In the genomic region with DNA sequence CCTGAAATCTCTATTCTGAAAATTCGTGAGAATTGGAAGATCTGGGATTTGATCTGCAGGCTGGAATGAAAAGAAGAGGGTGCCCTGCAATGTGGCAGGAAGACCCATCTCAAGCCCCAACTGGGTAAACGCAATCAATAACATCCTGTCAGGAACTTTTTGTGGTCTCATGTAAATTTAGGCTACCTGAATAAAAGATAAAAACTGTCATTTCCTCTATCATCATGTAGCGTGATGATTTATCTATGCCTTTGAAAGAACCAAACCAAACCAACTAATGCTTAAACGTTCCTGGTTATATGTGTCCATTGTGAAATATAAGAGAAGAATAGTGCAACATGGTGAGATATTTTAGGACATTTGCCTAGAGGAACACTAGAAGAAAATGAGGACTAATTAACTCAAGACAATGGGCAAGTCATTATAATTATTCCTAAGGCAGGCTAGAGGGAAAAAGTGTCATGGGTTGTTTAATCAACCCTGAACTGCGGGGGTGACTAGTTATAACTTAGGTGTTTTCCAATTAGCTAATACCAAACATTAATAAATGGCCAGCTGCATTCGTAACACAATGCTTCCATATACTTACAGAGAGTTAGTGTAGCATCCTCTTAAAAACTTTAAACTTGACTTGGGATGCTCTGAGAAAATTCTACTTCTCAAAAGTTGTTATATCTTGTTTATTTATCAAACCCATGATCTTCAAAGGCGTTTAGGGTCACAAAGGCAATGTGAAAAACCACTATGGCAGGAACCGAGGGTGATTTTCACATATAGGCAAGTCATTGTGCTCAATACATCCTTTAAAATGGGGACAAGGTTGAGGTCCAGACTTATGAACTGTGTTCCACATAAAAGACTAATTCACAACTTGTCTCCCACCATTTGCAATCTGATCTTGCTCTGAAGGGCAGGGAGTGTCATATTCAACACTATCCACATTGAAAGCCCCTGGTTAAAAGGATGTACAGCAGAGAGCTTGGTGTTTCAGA, we compare ENCODE assay signal across 22 cellular contexts. TPM values are rescaled to one million over a fixed set of nuclear protein-coding genes. Genes with fewer than 3 reads are reported as not detected.
DNase-seq lines count a peak whose midpoint lies in the region; ATAC-seq, FAIRE-seq and TF ChIP-seq lines count a peak whose summit lies in the region.
"Had no signal": no experiment of that assay in that cellular context is flagged by ENCODE, and none has a peak within 500 bp of the region (broad histone marks: within the 10 kb centered on the region; RNA-seq: fewer than 3 reads in every experiment).

No MANE protein-coding gene starts in this region.

- peak; percentile 73 to 85 (median 81) for ATAC-seq in T-cell (replicated peaks in 1 of 4)
- ATAC-seq in GM18873 (IDR thresholded peaks at IDR 0.05; ENCODE audit: low FRiP score, unreplicated experiment) = no peak
- ATAC-seq: body of pancreas, heart left ventricle had no signal

- H3K27me3 ChIP-seq in BLaER1 (no peaks in the 10 kb centered on the region), H1 (replicated peaks in 1 of 4; ENCODE audit: control insufficient read depth in 3 of 4, extremely low read depth in 1 of 4, insufficient read depth in 3 of 4, low read length in 3 of 4) (no peaks in the 10 kb centered on the region)
- H3K27me3 ChIP-seq: body of pancreas, colonic mucosa, heart left ventricle, thyroid gland had no signal

- H3K4ac ChIP-seq in H1 (replicated peaks; ENCODE audit: insufficient read length, low read depth, low read length) = no peak overlapping the region

- CTCF ChIA-PET in T-cell (lab: Charles Lee) = no interaction called here
- CTCF ChIA-PET in H1 (lab: Charles Lee; ENCODE audit: partially characterized antibody) = no interaction called here
- CTCF ChIA-PET in RWPE1 (lab: Yijun Ruan, JAX) = no interaction called here

- peak overlapping the region in 1 of 2 donors; percentile 58 for H3K27ac Mint-ChIP-seq in T-cell
- H3K27ac Mint-ChIP-seq: activated naive CD4-positive, alpha-beta T cell treated with anti-CD3 and anti-CD28 coated beads, Interleukin-2, amount 10 ng/mL, durations not matched to agents 7 days and 5 days had no signal

- FAIRE-seq in GM18507 (lab: Jason Lieb, UNC) = peak; percentile 70
- FAIRE-seq in H1 (lab: Jason Lieb, UNC) = no peak
- FAIRE-seq: endothelial cell of umbilical vein had no signal

- no peak overlapping the region for H4K5ac ChIP-seq in H1 (ENCODE audit: insufficient read length, low read depth, low read length)

- TF ChIP-seq POLR2A in H1 (IDR thresholded peaks at IDR 0.05; ENCODE audit: control extremely low read depth in 1 of 2, low read depth in 2 of 2, low read length in 2 of 2) = no peak

- no peaks in the 10 kb centered on the region for H3K36me3 Mint-ChIP-seq in T-cell
- H3K36me3 Mint-ChIP-seq: activated naive CD4-positive, alpha-beta T cell treated with anti-CD3 and anti-CD28 coated beads, Interleukin-2, amount 10 ng/mL, durations not matched to agents 7 days and 5 days had no signal

- H3K4me3 ChIP-seq in BLaER1 (no peak overlapping the region), H1 (ENCODE audit: extremely low read depth in 1 of 4, insufficient read depth in 2 of 4, low read depth in 3 of 4, low read length in 4 of 4) (no peak overlapping the region)
- H3K4me3 ChIP-seq: body of pancreas, colonic mucosa, heart left ventricle, left ventricle myocardium inferior, thyroid gland had no signal

- H3K23me2 ChIP-seq in H1 (ENCODE audit: low read depth, low read length) = peaks cover 4% of the 10 kb centered on the region; the same call in 1 of the 2 replicates

- H2BK5ac ChIP-seq in H1 (ENCODE audit: low read depth, low read length) = no peak overlapping the region

- H3K18ac ChIP-seq in H1 (ENCODE audit: extremely low read depth, low read length) = no peak overlapping the region

- no peak overlapping the region for H4K91ac ChIP-seq in H1 (replicated peaks; ENCODE audit: insufficient read length, low read length)

- H3K9me3 ChIP-seq in BLaER1 (no peaks in the 10 kb centered on the region), H1 (ENCODE audit: insufficient read depth in 2 of 2, low read depth in 1 of 2, low read length in 1 of 2) (no peaks in the 10 kb centered on the region)
- H3K9me3 ChIP-seq: body of pancreas, colonic mucosa, heart left ventricle, left ventricle myocardium inferior, thyroid gland had no signal

- H3K9ac ChIP-seq in BLaER1 (no peak overlapping the region), H1 (replicated peaks in 1 of 4; ENCODE audit: extremely low read depth in 1 of 4, low read depth in 3 of 4, low read length in 3 of 4) (no peak overlapping the region)

- no peak overlapping the region for H3K14ac ChIP-seq in H1 (ENCODE audit: insufficient read length)

- 0 out of 2 replicates have a peak overlapping the region, but pooled peaks have one; percentile 3 for H2AK5ac ChIP-seq in H1 (ENCODE audit: low read depth, low read length)

- no peak overlapping the region for H3K56ac ChIP-seq in H1 (replicated peaks; ENCODE audit: insufficient read length, low read depth, low read length)

- no peak overlapping the region for H4K8ac ChIP-seq in H1 (ENCODE audit: extremely low read depth, insufficient read depth, low read length)

- peaks cover 25 to 28% (median 26%) of the 10 kb centered on the region in 3 donors for H3K4me1 Mint-ChIP-seq in T-cell

- H2BK15ac ChIP-seq in H1 (ENCODE audit: low read length) = no peak overlapping the region

- H2BK120ac ChIP-seq in H1 (replicated peaks; ENCODE audit: low read depth, low read length) = no peak overlapping the region

- no peaks in the 10 kb centered on the region for H3K79me2 ChIP-seq in H1 (ENCODE audit: control insufficient read depth in 1 of 2, insufficient read depth in 2 of 2, low read length in 2 of 2)

- H3K9me3 Mint-ChIP-seq in T-cell = no peaks in the 10 kb centered on the region
- H3K9me3 Mint-ChIP-seq: activated naive CD4-positive, alpha-beta T cell treated with anti-CD3 and anti-CD28 coated beads, Interleukin-2, amount 10 ng/mL, durations not matched to agents 7 days and 5 days had no signal

- H3K27me3 Mint-ChIP-seq in T-cell = no peaks in the 10 kb centered on the region
- H3K27me3 Mint-ChIP-seq: activated naive CD4-positive, alpha-beta T cell treated with anti-CD3 and anti-CD28 coated beads, Interleukin-2, amount 10 ng/mL, durations not matched to agents 7 days and 5 days had no signal

- no peaks in the 10 kb centered on the region for H3K79me1 ChIP-seq in H1 (ENCODE audit: low read depth, low read length)

- H3K4me3 Mint-ChIP-seq in T-cell = peak overlapping the region in 1 of 3 donors; percentile 38
- H3K4me3 Mint-ChIP-seq: activated naive CD4-positive, alpha-beta T cell treated with anti-CD3 and anti-CD28 coated beads, Interleukin-2, amount 10 ng/mL, durations not matched to agents 7 days and 5 days had no signal

- H3K27ac ChIP-seq in BLaER1 (no peak overlapping the region), H1 (ENCODE audit: low read depth, low read length) (no peak overlapping the region), RWPE1 (no peak overlapping the region)
- H3K27ac ChIP-seq: body of pancreas, colonic mucosa, heart left ventricle, left ventricle myocardium inferior, thyroid gland had no signal

- H4K20me1 ChIP-seq in BLaER1 (no peaks in the 10 kb centered on the region), H1 (replicated peaks in 1 of 2; ENCODE audit: control insufficient read depth in 1 of 2, insufficient read depth in 2 of 2, low read length in 2 of 2) (no peaks in the 10 kb centered on the region)

- no peaks in the 10 kb centered on the region for H3K36me3 ChIP-seq in BLaER1
- no peaks in the 10 kb centered on the region for H3K36me3 ChIP-seq in H1 (ENCODE audit: control insufficient read depth in 2 of 4, insufficient read depth in 4 of 4, low read length in 3 of 4)
- H3K36me3 ChIP-seq: colonic mucosa, heart left ventricle, left ventricle myocardium inferior, thyroid gland had no signal

- TF ChIP-seq CTCF in H1 (IDR thresholded peaks at IDR 0.05; ENCODE audit: control extremely low read depth in 1 of 3, insufficient read depth in 1 of 3, low read depth in 1 of 3, low read length in 3 of 3) (no peak), RWPE1 (conservative IDR thresholded peaks at IDR 0.05; ENCODE audit: low read depth) (no peak)

- no peak for TF ChIP-seq EP300 in H1 (IDR thresholded peaks at IDR 0.05; ENCODE audit: borderline replicate concordance in 1 of 2, low read depth in 2 of 2, low read length in 2 of 2)

- no peak for TF ChIP-seq RAD21 in H1 (IDR thresholded peaks at IDR 0.05 in 1 of 2, conservative IDR thresholded peaks at IDR 0.05 in 1 of 2; ENCODE audit: low read depth in 2 of 2, low read length in 2 of 2)

- H2BK20ac ChIP-seq in H1 (ENCODE audit: low read length) = no peak overlapping the region

- H2AFZ ChIP-seq in H1 (ENCODE audit: low read length) = no peak overlapping the region

- POLR2A ChIA-PET in T-cell (lab: Charles Lee) = interaction anchor here in 1 of 2 donors (0.6 kb wide), 1 partner anchor 27 kb away, joined by 7 read pairs; no protein-coding TSS in a partner anchor
- POLR2A ChIA-PET in H1 (lab: Charles Lee; ENCODE audit: partially characterized antibody) = no interaction called here
- POLR2A ChIA-PET in RWPE1 (lab: Yijun Ruan, JAX; ENCODE audit: low non-redundant PET) = no interaction called here

- peaks cover 17% of the 10 kb centered on the region for H3K4me1 ChIP-seq in BLaER1
- no peaks in the 10 kb centered on the region for H3K4me1 ChIP-seq in H1 (replicated peaks in 1 of 4; ENCODE audit: control insufficient read depth in 3 of 4, insufficient read depth in 4 of 4, low read length in 3 of 4)
- H3K4me1 ChIP-seq: body of pancreas, colonic mucosa, thyroid gland had no signal

- H3K23ac ChIP-seq in H1 (ENCODE audit: insufficient read length) = no peak overlapping the region

- WGBS in H1 (ENCODE audit: extremely low coverage in 1 of 2, insufficient coverage in 1 of 2, insufficient read length in 1 of 2, insufficient replicate concordance in 2 of 2, low coverage in 1 of 2, low lambda C conversion rate in 2 of 2, missing lambda C conversion rate in 1 of 2), 2 experiments = 88% methylated on average over 8 of the region's 8 CpGs; no CpG with 5 or more reads in 1 of the 2 experiments

- DNase-seq in GM18507 (ENCODE audit: extremely low spot score, insufficient read length, low read depth) = no peak
- DNase-seq in T-cell = no peak
- no peak for DNase-seq in H1 (ENCODE audit: low read depth in 1 of 2, low spot score in 2 of 2)
- no peak for DNase-seq in stimulated activated naive CD4-positive, alpha-beta T cell treated with Interleukin-2 at 50 U/mL for 16 hours (lab: John Stamatoyannopoulos, UW)
- DNase-seq in RWPE1 (ENCODE audit: low spot score) = no peak
- no peak for DNase-seq in COLO829 (ENCODE audit: low spot score)
- DNase-seq: activated CD4-positive, alpha-beta T cell treated with anti-CD3 and anti-CD28 coated beads for 48 hours; activated naive CD4-positive, alpha-beta T cell treated with anti-CD3 and anti-CD28 coated beads, Interleukin-2, amount 10 ng/mL, durations not matched to agents 7 days and 5 days; body of pancreas; colonic mucosa; DMS79; heart left ventricle; KG1; left ventricle myocardium inferior; NCI-H2029 treated with DMSO at 0.1 percent for 48 hours; NK-92 treated with Interleukin-12 subunit alpha and Interleukin-12 subunit beta, amount 100 ng/mL, for 24 hours; occipital lobe; retina; thyroid gland had no signal

- peak overlapping the region; percentile 32; the same call in 1 of the 2 replicates for H3K4me2 ChIP-seq in BLaER1
- H3K4me2 ChIP-seq in H1 (ENCODE audit: insufficient read depth in 1 of 2, low read depth in 2 of 2, low read length in 2 of 2) = no peak overlapping the region

- H2BK12ac ChIP-seq in H1 (ENCODE audit: low read depth, low read length) = no peak overlapping the region

RNA-seq across cellular contexts. Expression of a gene that starts 48.6 kb away (rescaled TPM):
- total RNA-seq in T-cell = 10 to 100 TPM; 10.5 to 17.5 (median 15.6) TPM
- 27.9 and 29.2 TPM in 2 replicates for total RNA-seq in H1 (2021; fragmentation: NEBNext Ultra II Directional; extraction: Animal tissue kit (Norgen Biotek cat#: 25700))
- polyA plus RNA-seq in H1 (2011; rRNA removed) = 18.7 and 23.7 TPM in 2 replicates
- polyA plus RNA-seq in H1 (2011; cell fraction: cytosol; rRNA removed) = 18.5 TPM
- 14.2 TPM for polyA plus RNA-seq in H1 (2011; cell fraction: nucleus; rRNA removed)
- polyA plus RNA-seq in H1 (2012, experiment 1 of 2) = 12.0 to 16.6 TPM (median 13.3 TPM) in 4 replicates
- polyA plus RNA-seq in H1 (2012, experiment 2 of 2) = 11.2 TPM
- 20.0 TPM for polyA plus RNA-seq in H1 (2013, experiment 1 of 2)
- 20.1 TPM for polyA plus RNA-seq in H1 (2013, experiment 2 of 2)
- 14.0 and 16.9 TPM in 2 replicates for polyA minus RNA-seq in H1 (2011; rRNA and poly(A)+ RNA removed)
- polyA minus RNA-seq in H1 (2011; cell fraction: cytosol; rRNA and poly(A)+ RNA removed) = 20.9 TPM
- polyA minus RNA-seq in H1 (2011; cell fraction: nucleus; rRNA and poly(A)+ RNA removed) = 32.6 TPM
